In the genomic region with DNA sequence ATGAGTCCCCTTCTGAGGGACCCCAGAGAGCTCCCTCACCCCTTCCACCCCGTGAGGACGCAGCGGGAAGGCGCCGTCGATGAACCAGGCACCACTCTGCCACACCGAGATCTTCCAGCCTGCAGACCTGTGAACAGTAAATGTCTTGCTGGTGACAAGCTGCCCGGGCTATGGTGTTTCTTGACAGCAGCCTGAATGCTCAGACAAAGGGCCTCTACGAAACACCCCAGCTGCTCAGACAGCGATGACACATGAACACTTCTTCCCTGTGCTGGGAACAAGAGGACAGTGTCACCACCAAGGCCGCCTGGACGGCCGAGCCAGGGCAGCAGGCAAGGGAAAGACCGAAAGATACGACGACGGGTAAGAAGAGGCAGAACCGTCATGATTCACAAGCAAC, we compare ENCODE assay signal across 17 cellular contexts. TPM values are rescaled to one million over a fixed set of nuclear protein-coding genes. Genes with fewer than 3 reads are reported as not detected.
DNase-seq lines count a peak whose midpoint lies in the region; ATAC-seq and TF ChIP-seq lines count a peak whose summit lies in the region.
"Had no signal": no experiment of that assay in that cellular context is flagged by ENCODE, and none has a peak within 500 bp of the region (broad histone marks: within the 10 kb centered on the region; RNA-seq: fewer than 3 reads in every experiment).

No MANE protein-coding gene starts in this region.

- H3K9ac ChIP-seq in endodermal cell (ENCODE audit: extremely low read depth, low read length, poor library complexity, severe bottlenecking): no peak overlapping the region
- no peak overlapping the region for H3K9ac ChIP-seq in H9 (ENCODE audit: extremely low read depth, insufficient read length, low read length)
- H3K9ac ChIP-seq: BLaER1 had no signal

- TF ChIP-seq EP300 in tibial nerve (IDR thresholded peaks at IDR 0.05): no peak

- no peaks in the 10 kb centered on the region for H3K9me3 Mint-ChIP-seq in endodermal cell
- no peaks in the 10 kb centered on the region for H3K9me3 Mint-ChIP-seq in nephron
- no peaks in the 10 kb centered on the region for H3K9me3 Mint-ChIP-seq in H9
- H3K9me3 Mint-ChIP-seq: activated naive CD4-positive, alpha-beta T cell treated with anti-CD3 and anti-CD28 coated beads for 36 hours had no signal

- H3K4me1 Mint-ChIP-seq in endodermal cell (no peaks in the 10 kb centered on the region), nephron (peaks cover 27% of the 10 kb centered on the region), H9 (0 out of 4 replicates have a peak, but pooled peaks cover 0 to 3% of the 10 kb centered on the region in 2 experiments)

- H3T11ph ChIP-seq in H9 (ENCODE audit: low read length): no peak overlapping the region

- no peaks in the 10 kb centered on the region for H4K20me1 ChIP-seq in H9 (ENCODE audit: control insufficient read depth, insufficient read depth, insufficient read length)

- H3K79me1 ChIP-seq in H9 (ENCODE audit: insufficient read depth, low read depth, low read length, poor library complexity, severe bottlenecking): peaks cover 3% of the 10 kb centered on the region

- no peak overlapping the region for H3K18ac ChIP-seq in H9 (ENCODE audit: insufficient read length, low read depth, low read length)

- H3K4me1 ChIP-seq in endodermal cell (ENCODE audit: control insufficient read depth, insufficient read depth, low read length) (no peaks in the 10 kb centered on the region), right cardiac atrium (ENCODE audit: control insufficient read depth, insufficient read depth, low read length) (no peaks in the 10 kb centered on the region), thymus (ENCODE audit: control insufficient read depth, insufficient read depth, low read length) (no peaks in the 10 kb centered on the region), H9 (ENCODE audit: insufficient read depth, low read length) (no peaks in the 10 kb centered on the region), tibial nerve (peaks cover 0 to 10% (median 0%) of the 10 kb centered on the region in 4 donors)
- H3K4me1 ChIP-seq: body of pancreas, left lung, tibial artery had no signal

- H3K79me2 ChIP-seq in H9 (ENCODE audit: insufficient read depth, low read length): no peaks in the 10 kb centered on the region; the same call in 1 of the 2 replicates

- TF ChIP-seq CTCF in endodermal cell (conservative IDR thresholded peaks at IDR 0.05) (no peak), nephron (IDR thresholded peaks at IDR 0.05; ENCODE audit: unreplicated experiment in 3 of 3) (no peak), H9 (conservative IDR thresholded peaks at IDR 0.05) (no peak), tibial nerve (IDR thresholded peaks at IDR 0.05) (no peak)

- H2AK5ac ChIP-seq in H9 (ENCODE audit: insufficient read length, low read length): no peak overlapping the region

- no peak overlapping the region for H3K4ac ChIP-seq in H9 (ENCODE audit: low read depth, low read length)

- no peak overlapping the region for H3K23ac ChIP-seq in H9 (ENCODE audit: insufficient read length, low read depth, low read length)

- H4K91ac ChIP-seq in H9 (ENCODE audit: insufficient read length, low read depth, low read length): no peak overlapping the region

- TF ChIP-seq POLR2A in tibial nerve (IDR thresholded peaks at IDR 0.05): no peak

- H3K23me2 ChIP-seq in H9 (ENCODE audit: insufficient read length, low read depth, low read length, poor library complexity, severe bottlenecking): no peaks in the 10 kb centered on the region

- H3K27me3 Mint-ChIP-seq in endodermal cell (ENCODE audit: insufficient read depth) (no peaks in the 10 kb centered on the region), nephron (ENCODE audit: low read depth) (peaks cover 4% of the 10 kb centered on the region), H9 (ENCODE audit: low read depth) (no peaks in the 10 kb centered on the region; the same call in 1 of the 2 replicates)

- no peak overlapping the region for H3K4me2 ChIP-seq in H9 (ENCODE audit: insufficient read depth, insufficient read length, low read length)
- H3K4me2 ChIP-seq: BLaER1 had no signal

- no peak overlapping the region for H2BK120ac ChIP-seq in H9 (ENCODE audit: low read depth, low read length, poor library complexity, severe bottlenecking)

- H3K27ac ChIP-seq in endodermal cell (ENCODE audit: low read depth, low read length) (peak overlapping the region; percentile 63), right cardiac atrium (ENCODE audit: low read length) (peak overlapping the region; percentile 61), thymus (ENCODE audit: low read depth) (peak overlapping the region; percentile 18), H9 (ENCODE audit: insufficient read length, low read depth, low read length) (no peak overlapping the region), tibial nerve (peak overlapping the region in 1 of 4 donors; percentile 47)
- H3K27ac ChIP-seq: BLaER1, body of pancreas, left lung, tibial artery had no signal

- H2BK20ac ChIP-seq in H9 (ENCODE audit: low read depth, low read length, poor library complexity, severe bottlenecking): no peak overlapping the region

- H3K56ac ChIP-seq in H9 (ENCODE audit: insufficient read length, low read depth, low read length): no peak overlapping the region

- no peaks in the 10 kb centered on the region for H3K9me3 ChIP-seq in endodermal cell (ENCODE audit: control insufficient read depth, low read length)
- H3K9me3 ChIP-seq in right cardiac atrium (ENCODE audit: control insufficient read depth, low read length): no peaks in the 10 kb centered on the region
- H3K9me3 ChIP-seq in thymus (ENCODE audit: control insufficient read depth): peaks cover 28% of the 10 kb centered on the region
- H3K9me3 ChIP-seq in H9 (ENCODE audit: control insufficient read depth, low read depth, low read length): no peaks in the 10 kb centered on the region
- H3K9me3 ChIP-seq in tibial nerve: no peaks in the 10 kb centered on the region
- H3K9me3 ChIP-seq: body of pancreas, tibial artery had no signal

- H4K5ac ChIP-seq in H9 (ENCODE audit: insufficient read length, low read depth, low read length): no peak overlapping the region

- intact Hi-C loops in right cardiac atrium (cut with DNase I): no loop called here

- no peak for DNase-seq in endodermal cell
- peak; percentile 13 to 69 (median 56) for DNase-seq in right cardiac atrium
- no peak for DNase-seq in H9
- no peak for DNase-seq in tibial nerve (ENCODE audit: low spot score in 2 of 2)
- DNase-seq: activated naive CD4-positive, alpha-beta T cell treated with anti-CD3 and anti-CD28 coated beads for 36 hours; body of pancreas; NCI-H1694 treated with DMSO at 0.1 percent for 48 hours; SIG-M5; stimulated activated CD4-positive, alpha-beta T cell treated with anti-CD3 and anti-CD28 coated beads, Interleukin-4, amount 100 ng/mL, for 24 hours; T-helper 2 cell; tibial artery had no signal

- H3K4me3 ChIP-seq in endodermal cell (ENCODE audit: low read length) (no peak overlapping the region), right cardiac atrium (ENCODE audit: low read length) (no peak overlapping the region), thymus (ENCODE audit: low read length) (no peak overlapping the region), tibial nerve (no peak overlapping the region)
- H3K4me3 ChIP-seq: BLaER1, body of pancreas, left lung, tibial artery had no signal

- no peak overlapping the region for H4K8ac ChIP-seq in H9 (replicated peaks; ENCODE audit: insufficient read length, low read depth, low read length)

- H2BK15ac ChIP-seq in H9 (ENCODE audit: low read depth, low read length): no peak overlapping the region

- H3K36me3 ChIP-seq in endodermal cell (ENCODE audit: control insufficient read depth, insufficient read depth, low read length): peaks cover 10% of the 10 kb centered on the region
- peaks cover 56% of the 10 kb centered on the region for H3K36me3 ChIP-seq in thymus (ENCODE audit: control insufficient read depth, insufficient read depth)
- H3K36me3 ChIP-seq in tibial nerve: peaks cover 0 to 62% (median 0%) of the 10 kb centered on the region in 3 donors

- 93 to 96% methylated on average over 14 to 18 of the region's 18 CpGs for WGBS in endodermal cell (ENCODE audit: insufficient coverage in 1 of 2, insufficient read length in 1 of 2), 2 experiments
- 51% methylated on average over 18 of the region's 18 CpGs for WGBS in right cardiac atrium
- WGBS in thymus: 95% methylated on average over 18 of the region's 18 CpGs
- WGBS in H9 (ENCODE audit: extremely low coverage, insufficient read length, low lambda C conversion rate): no CpG with 5 or more reads among the region's 18 CpGs
- WGBS in tibial nerve, 2 donors: 68 to 69% methylated on average over 17 to 18 of the region's 18 CpGs

- no peak overlapping the region for H2AFZ ChIP-seq in H9 (ENCODE audit: low read length)

- H3K36me3 Mint-ChIP-seq in endodermal cell (ENCODE audit: low read depth) (peaks cover 41% of the 10 kb centered on the region), nephron (ENCODE audit: low read depth) (peaks cover 49% of the 10 kb centered on the region), H9 (ENCODE audit: insufficient read depth in 1 of 3, low read depth in 3 of 3) (peaks cover 10 to 46% (median 46%) of the 10 kb centered on the region in 3 experiments; a peak in 6 of 7 replicates)

- no peak overlapping the region for H2BK5ac ChIP-seq in H9 (ENCODE audit: insufficient read length, low read length)

- no peak overlapping the region for H3K4me3 Mint-ChIP-seq in endodermal cell
- no peak overlapping the region for H3K4me3 Mint-ChIP-seq in nephron
- no peak overlapping the region for H3K4me3 Mint-ChIP-seq in H9
- H3K4me3 Mint-ChIP-seq: activated naive CD4-positive, alpha-beta T cell treated with anti-CD3 and anti-CD28 coated beads for 36 hours had no signal

- no peak overlapping the region for H3K14ac ChIP-seq in H9 (ENCODE audit: insufficient read depth, low read length)

- peak; percentile 37 to 49 for ATAC-seq in right cardiac atrium
- no peak for ATAC-seq in GM21737 (IDR thresholded peaks at IDR 0.05; ENCODE audit: unreplicated experiment)
- ATAC-seq: body of pancreas, HCT116, left lung had no signal

- H3K27ac Mint-ChIP-seq in endodermal cell (no peak overlapping the region), nephron (peak overlapping the region in 2 of 3 experiments; percentile 39 to 77), H9 (no peak overlapping the region; a peak in 1 of 7 replicates)
- H3K27ac Mint-ChIP-seq: activated naive CD4-positive, alpha-beta T cell treated with anti-CD3 and anti-CD28 coated beads for 36 hours had no signal

- H3K27me3 ChIP-seq in endodermal cell (ENCODE audit: control insufficient read depth, insufficient read depth, low read length, poor library complexity, severe bottlenecking) (no peaks in the 10 kb centered on the region), right cardiac atrium (ENCODE audit: control insufficient read depth, insufficient read depth) (no peaks in the 10 kb centered on the region), thymus (ENCODE audit: control insufficient read depth, insufficient read depth) (no peaks in the 10 kb centered on the region), H9 (ENCODE audit: insufficient read depth, low read length) (no peaks in the 10 kb centered on the region), tibial nerve (no peaks in the 10 kb centered on the region)
- H3K27me3 ChIP-seq: BLaER1, body of pancreas, left lung, tibial artery had no signal

- H2BK12ac ChIP-seq in H9 (ENCODE audit: insufficient read length, low read depth, low read length): no peak overlapping the region

RNA-seq across cellular contexts. Expression of a gene that starts 30.6 kb away (rescaled TPM):
- total RNA-seq in endodermal cell (10 to 100 TPM; 58.8 to 61.0 TPM), right cardiac atrium (10 to 100 TPM; 48.4 to 57.6 (median 54.8) TPM), H9 (2021) (64.0 and 64.5 TPM in 2 replicates), tibial nerve (10 to 100 TPM; 39.3 to 84.1 (median 56.3) TPM)
- 48.2 TPM for polyA plus RNA-seq in endodermal cell (2013, experiment 1 of 2)
- 45.2 TPM for polyA plus RNA-seq in endodermal cell (2013, experiment 2 of 2)
- polyA plus RNA-seq in right cardiac atrium (59.0 TPM), thymus (64.9 TPM)

RNA-seq across cellular contexts. Expression of a gene that starts 37.5 kb away (rescaled TPM):
- total RNA-seq in endodermal cell (10 to 100 TPM; 72.5 to 98.7 TPM), right cardiac atrium (100 to 1,000 TPM; 101 to 163 (median 147) TPM), H9 (2021) (63.3 and 72.1 TPM in 2 replicates), tibial nerve (10 to 100 TPM; 20.4 to 59.4 (median 32.7) TPM)
- 66.6 TPM for polyA plus RNA-seq in endodermal cell (2013, experiment 1 of 2)
- polyA plus RNA-seq in endodermal cell (2013, experiment 2 of 2): 66.5 TPM
- polyA plus RNA-seq in right cardiac atrium (114 TPM), thymus (88.5 TPM)

Comparison
In these comparisons a context has a peak if more than half of its experiments do, and no peak if none do; other contexts are left out.
1. DNase-seq: peak in right cardiac atrium (3 of 3); none in endodermal cell (single experiment), H9 (single experiment) and tibial nerve (0 of 2).
2. H3K27ac Mint-ChIP-seq: peak in nephron (2 of 3); none in endodermal cell (single experiment) and H9 (0 of 3).